ENCODE assay signal across 8 cellular contexts in the genomic region with DNA sequence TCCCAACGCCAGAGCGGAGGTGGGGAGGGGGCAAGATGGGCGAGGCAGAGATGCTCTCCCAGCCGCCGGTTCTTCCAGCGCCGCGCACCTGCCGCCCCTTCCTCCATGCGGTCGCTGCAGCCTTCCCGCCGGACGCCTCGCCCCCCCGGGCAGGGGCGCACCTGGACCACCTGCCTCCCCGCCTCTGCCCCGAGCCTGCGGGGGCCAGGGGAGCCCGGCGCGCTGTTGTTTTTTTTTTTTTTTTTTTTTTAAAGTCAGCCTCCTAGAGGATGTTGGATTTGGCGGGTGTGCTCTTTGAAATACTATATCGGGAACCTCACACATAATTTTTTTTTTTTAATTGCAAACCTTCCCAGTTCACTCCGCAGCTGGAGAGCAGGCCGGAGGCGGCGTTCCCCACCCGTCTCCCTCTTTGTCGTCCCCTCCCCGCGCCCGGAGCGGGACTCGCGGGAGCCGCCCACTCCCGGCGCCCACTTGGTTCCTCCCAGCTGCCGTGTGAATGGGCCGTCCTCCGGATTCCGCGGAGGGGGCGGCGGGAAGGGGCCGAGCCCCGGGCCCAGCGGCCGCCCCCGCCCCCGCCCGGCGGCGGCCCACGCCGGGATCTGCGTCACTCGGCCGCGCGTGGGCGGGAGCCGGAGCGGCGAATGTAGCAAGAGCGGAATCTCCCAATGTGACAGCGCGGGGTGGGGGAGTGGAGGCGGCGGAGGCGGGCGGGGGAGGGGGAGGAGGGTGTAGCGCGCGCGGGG. TPM values are rescaled to one million over a fixed set of nuclear protein-coding genes. Genes with fewer than 3 reads are reported as not detected.
A peak's percentile ranks its signal among the peaks of the same experiment; 100 is the strongest.
DNase-seq lines count a peak whose midpoint lies in the region; ATAC-seq and TF ChIP-seq lines count a peak whose summit lies in the region.

No MANE protein-coding gene starts in this region.

- peak overlapping the region; percentile 64 for H3K27ac Mint-ChIP-seq in T-helper 2 cell treated with Interferon-gamma antibody and Interleukin-4, amounts not matched to agents 5 μg/mL and 100 μg/mL, for 36 hours

- H2AFZ ChIP-seq in hepatocyte, result peak overlapping the region; percentile 79

- peak overlapping the region; percentile 78 for H3K4me2 ChIP-seq in hepatocyte

- no peaks in the 10 kb centered on the region for H3K36me3 Mint-ChIP-seq in T-helper 2 cell treated with Interferon-gamma antibody and Interleukin-4, amounts not matched to agents 5 μg/mL and 100 μg/mL, for 36 hours (ENCODE audit: low read depth)

- H3K27ac ChIP-seq in ascending aorta (peak overlapping the region; percentile 89 to 93), hepatocyte (peak overlapping the region; percentile 96)

- H3K4me1 ChIP-seq in ascending aorta, result peaks cover 0 to 18% of the 10 kb centered on the region in 2 donors
- H3K4me1 ChIP-seq in hepatocyte (ENCODE audit: insufficient read depth), result peaks cover 18% of the 10 kb centered on the region

- WGBS in hepatocyte (ENCODE audit: low lambda C conversion rate, missing lambda C conversion rate), result under 1% methylated on average over 38 of the region's 78 CpGs

- H3K27me3 ChIP-seq in ascending aorta, result no peaks in the 10 kb centered on the region
- H3K27me3 ChIP-seq in hepatocyte, result no peaks in the 10 kb centered on the region

- peak; percentile 93 for DNase-seq in GM13977 (ENCODE audit: low spot score)
- peak; percentile 86 for DNase-seq in NCI-H1436 (lab: John Stamatoyannopoulos, UW)
- peak; percentile 82 for DNase-seq in T-helper 2 cell treated with Interferon-gamma antibody and Interleukin-4, amounts not matched to agents 5 μg/mL and 100 μg/mL, for 36 hours (ENCODE audit: low spot score)
- peak; percentile 59 to 95 for DNase-seq in ascending aorta (ENCODE audit: low spot score in 2 of 2)
- DNase-seq in hepatocyte (ENCODE audit: low spot score), result peak; percentile 94
- DNase-seq in retina, result peak; percentile 89
- DNase-seq in cerebellar nuclear complex (lab: John Stamatoyannopoulos, UW), result no peak

- TF ChIP-seq CTCF in GM13977 (IDR thresholded peaks at IDR 0.05; ENCODE audit: extremely low read depth, insufficient read depth, missing control alignments), result no peak
- no peak for TF ChIP-seq CTCF in ascending aorta (IDR thresholded peaks at IDR 0.05)
- no peak for TF ChIP-seq CTCF in hepatocyte (IDR thresholded peaks at IDR 0.05; ENCODE audit: poor library complexity)

- H3K4me3 ChIP-seq in ascending aorta (peak overlapping the region; percentile 69 to 92), hepatocyte (peak overlapping the region; percentile 74)

- in situ Hi-C loops in GM13977 (cut with MboI; ENCODE audit: low pct_unique_long_range_greater_than_20kb, low sequenced_read_pairs, unreplicated experiment), result no loop called here

- no peaks in the 10 kb centered on the region for H3K36me3 ChIP-seq in ascending aorta
- H3K36me3 ChIP-seq in hepatocyte (replicated peaks; ENCODE audit: insufficient read depth, low read depth), result no peaks in the 10 kb centered on the region

- H3K27me3 Mint-ChIP-seq in T-helper 2 cell treated with Interferon-gamma antibody and Interleukin-4, amounts not matched to agents 5 μg/mL and 100 μg/mL, for 36 hours (ENCODE audit: low read depth), result no peaks in the 10 kb centered on the region

- H3K9me3 ChIP-seq in ascending aorta (no peaks in the 10 kb centered on the region), hepatocyte (ENCODE audit: low read depth) (no peaks in the 10 kb centered on the region)

- H3K9me3 Mint-ChIP-seq in T-helper 2 cell treated with Interferon-gamma antibody and Interleukin-4, amounts not matched to agents 5 μg/mL and 100 μg/mL, for 36 hours, result no peaks in the 10 kb centered on the region

- intact Hi-C loops in ascending aorta (cut with DNase I), result loop anchor here (1.0 to 5.0 kb wide), 4 partner anchors 12 to 374 kb away; partner anchors contain the start of gene NEMP2

- peaks cover 26% of the 10 kb centered on the region for H3K4me1 Mint-ChIP-seq in T-helper 2 cell treated with Interferon-gamma antibody and Interleukin-4, amounts not matched to agents 5 μg/mL and 100 μg/mL, for 36 hours (ENCODE audit: low read depth)

- peaks cover 36% of the 10 kb centered on the region for H3K79me2 ChIP-seq in hepatocyte

- peaks cover 5% of the 10 kb centered on the region for H4K20me1 ChIP-seq in hepatocyte (ENCODE audit: insufficient read depth, poor library complexity, severe bottlenecking)

- peak overlapping the region; percentile 79 for H3K4me3 Mint-ChIP-seq in T-helper 2 cell treated with Interferon-gamma antibody and Interleukin-4, amounts not matched to agents 5 μg/mL and 100 μg/mL, for 36 hours

- ATAC-seq in HG02763 (IDR thresholded peaks at IDR 0.05; ENCODE audit: unreplicated experiment), result peak; percentile 74

- H3K9me2 ChIP-seq in hepatocyte (replicated peaks; ENCODE audit: insufficient read depth), result no peaks in the 10 kb centered on the region

RNA-seq across cellular contexts. Expression of gene NAB1, which starts 0.4 kb away (rescaled TPM):
- total RNA-seq in ascending aorta (63.2 TPM), hepatocyte (41.8 and 46.6 TPM in 2 replicates)
- 9.9 and 10.1 TPM in 2 replicates for polyA plus RNA-seq in hepatocyte

Comparison
In these comparisons a context has a peak if more than half of its experiments do, and no peak if none do; other contexts are left out.
1. DNase-seq: peak in GM13977 (single experiment), NCI-H1436 (single experiment), T-helper 2 cell treated with Interferon-gamma antibody and Interleukin-4, amounts not matched to agents 5 μg/mL and 100 μg/mL, for 36 hours (single experiment), ascending aorta (2 of 2), hepatocyte (single experiment) and retina (single experiment); none in cerebellar nuclear complex (0 of 2).